Comparison of ENCODE assay signal across 8 cellular contexts in the genomic region with DNA sequence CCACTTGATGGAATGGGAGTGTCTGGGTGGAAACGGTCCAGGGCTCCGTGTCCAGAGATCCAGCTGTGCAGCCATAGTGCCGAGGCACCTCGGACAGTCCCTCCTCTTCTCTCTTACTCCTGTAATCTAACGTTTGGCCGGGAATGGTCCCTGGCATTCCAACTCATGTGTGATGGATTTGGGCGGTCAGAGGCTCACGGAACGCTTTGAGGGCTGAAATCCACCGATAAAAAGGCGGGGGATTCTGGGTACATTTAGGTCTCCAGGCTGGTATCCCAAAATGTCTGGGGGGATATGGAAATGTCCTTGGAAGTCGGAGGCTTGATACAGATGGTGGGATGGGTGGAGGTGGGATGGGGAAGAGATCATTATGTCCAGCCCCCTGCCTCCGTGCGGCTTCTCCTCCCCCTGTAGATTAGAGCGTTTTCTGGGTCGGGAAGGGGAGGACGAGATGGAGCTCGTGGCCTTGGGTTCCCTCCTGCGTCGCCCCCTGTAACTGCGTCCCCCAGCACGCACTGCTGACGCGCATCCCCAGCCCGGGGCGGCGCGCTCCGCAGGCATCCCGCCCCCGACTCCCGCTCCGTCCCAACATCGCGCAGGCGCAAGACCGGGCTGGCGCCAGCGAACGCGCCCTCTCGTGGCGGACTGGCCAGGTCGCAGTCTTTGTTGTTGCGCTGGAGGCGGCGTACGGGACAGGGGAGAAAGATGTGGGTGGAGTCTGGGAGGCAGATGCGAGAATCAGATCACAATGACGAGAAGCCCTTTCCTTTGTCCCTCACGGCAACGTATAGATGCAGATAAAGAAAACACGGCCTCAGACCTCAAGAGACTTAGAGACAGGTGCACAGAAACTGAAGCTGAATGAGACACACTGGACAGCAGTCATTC. TPM values are rescaled to one million over a fixed set of nuclear protein-coding genes. Genes with fewer than 3 reads are reported as not detected.
DNase-seq lines count a peak whose midpoint lies in the region; ATAC-seq and TF ChIP-seq lines count a peak whose summit lies in the region.

No MANE protein-coding gene starts in this region.

- TF ChIP-seq CTCF in HFFc6 (IDR thresholded peaks at IDR 0.05) (peak; percentile 97), SK-N-SH (IDR thresholded peaks at IDR 0.05) (peak; percentile 97), ovary (IDR thresholded peaks at IDR 0.05) (peak; percentile 98 to 99 (median 98))

- H3K4me2 ChIP-seq in SK-N-SH, result peak overlapping the region; percentile 93

- TF ChIP-seq EP300 in SK-N-SH (IDR thresholded peaks at IDR 0.05; ENCODE audit: borderline replicate concordance in 1 of 2, low read depth in 1 of 2, low read length in 1 of 2) (peak in 1 of 2 experiments; percentile 44; a peak in 1 of 4 replicates), ovary (IDR thresholded peaks at IDR 0.05) (no peak)

- H3F3A ChIP-seq in SK-N-SH (replicated peaks; ENCODE audit: insufficient read depth), result peaks cover 16% of the 10 kb centered on the region

- peak overlapping the region; percentile 91 for H2AFZ ChIP-seq in SK-N-SH (ENCODE audit: low read depth)

- peak overlapping the region; percentile 69 for H3K4me3 ChIP-seq in GM08714 (ENCODE audit: low read length)
- peak overlapping the region; percentile 60 to 72 for H3K4me3 ChIP-seq in SK-N-SH (ENCODE audit: low read depth in 2 of 2, low read length in 1 of 2)
- H3K4me3 ChIP-seq in ovary, result peak overlapping the region; percentile 49
- H3K4me3 ChIP-seq in thymus (ENCODE audit: low read length), result peak overlapping the region; percentile 42

- no peaks in the 10 kb centered on the region for H3K36me3 Mint-ChIP-seq in HFFc6 (ENCODE audit: low read depth)
- no peaks in the 10 kb centered on the region for H3K36me3 Mint-ChIP-seq in activated naive CD4-positive, alpha-beta T cell treated with anti-CD3 and anti-CD28 coated beads, Interleukin-2, amount 50 U/mL, for 24 hours

- peak overlapping the region; percentile 88 for H3K4me3 Mint-ChIP-seq in HFFc6
- H3K4me3 Mint-ChIP-seq in activated naive CD4-positive, alpha-beta T cell treated with anti-CD3 and anti-CD28 coated beads, Interleukin-2, amount 50 U/mL, for 24 hours, result peak overlapping the region; percentile 80

- no peaks in the 10 kb centered on the region for H4K20me1 ChIP-seq in SK-N-SH (ENCODE audit: insufficient read depth)

- H3K9me3 Mint-ChIP-seq in HFFc6, result no peaks in the 10 kb centered on the region
- no peaks in the 10 kb centered on the region for H3K9me3 Mint-ChIP-seq in activated naive CD4-positive, alpha-beta T cell treated with anti-CD3 and anti-CD28 coated beads, Interleukin-2, amount 50 U/mL, for 24 hours

- TF ChIP-seq POLR2A in ovary (IDR thresholded peaks at IDR 0.05), result peak; percentile 61

- no peaks in the 10 kb centered on the region for H3K27me3 ChIP-seq in SK-N-SH (ENCODE audit: insufficient read depth)
- H3K27me3 ChIP-seq in ovary, result no peaks in the 10 kb centered on the region
- no peaks in the 10 kb centered on the region for H3K27me3 ChIP-seq in thymus (ENCODE audit: control insufficient read depth, insufficient read depth)

- H3K9me3 ChIP-seq in SK-N-SH (no peaks in the 10 kb centered on the region), ovary (no peaks in the 10 kb centered on the region), thymus (ENCODE audit: control insufficient read depth) (no peaks in the 10 kb centered on the region)

- ATAC-seq in Right ventricle myocardium inferior, result peak; percentile 87

- no peaks in the 10 kb centered on the region for H3K79me2 ChIP-seq in SK-N-SH (ENCODE audit: insufficient read depth)

- peak overlapping the region; percentile 63 for H3K9ac ChIP-seq in SK-N-SH

- no peaks in the 10 kb centered on the region for H3K9me2 ChIP-seq in SK-N-SH

- intact Hi-C loops in Right ventricle myocardium inferior (cut with DNase I), result loop anchor here (5.0 kb wide), 1 partner anchor 44 kb away; no protein-coding TSS in a partner anchor
- intact Hi-C loops in ovary (cut with DNase I), result loop anchor here in 2 of 4 donors (1.0 to 10.0 kb wide), 2 partner anchors 22 to 46 kb away; no protein-coding TSS in a partner anchor

- H3K4me1 ChIP-seq in SK-N-SH (ENCODE audit: control insufficient read depth in 1 of 2, insufficient read depth in 2 of 2, low read depth in 1 of 2, low read length in 1 of 2) (peaks cover 3 to 10% of the 10 kb centered on the region in 2 experiments; a peak in 1 of 4 replicates), ovary (ENCODE audit: insufficient read depth) (no peaks in the 10 kb centered on the region), thymus (ENCODE audit: control insufficient read depth, insufficient read depth, low read length) (peaks cover 5% of the 10 kb centered on the region)

- POLR2A ChIA-PET in SK-N-SH (lab: Yijun Ruan, JAX), result interaction anchor here (0.6 to 2.7 kb wide), 17 partner anchors 9 to 185 kb away, joined by 3 to 30 read pairs (median 4); partner anchors contain the start of genes PDK2 and SAMD14

- DNase-seq in HFFc6 (peak; percentile 87), NCI-H1092 treated with DMSO at 0.1 percent for 48 hours (lab: John Stamatoyannopoulos, UW) (peak; percentile 86), SK-N-SH (peak; percentile 100), Right ventricle myocardium inferior (ENCODE audit: missing footprints) (peak; percentile 95), ovary (peak; percentile 93 to 97 (median 95))

- H3K36me3 ChIP-seq in SK-N-SH (replicated peaks in 1 of 2; ENCODE audit: control insufficient read depth in 1 of 2, insufficient read depth in 2 of 2, low read length in 1 of 2) (no peaks in the 10 kb centered on the region), ovary (no peaks in the 10 kb centered on the region), thymus (ENCODE audit: control insufficient read depth, insufficient read depth) (no peaks in the 10 kb centered on the region)

- H3K27ac Mint-ChIP-seq in HFFc6, result peak overlapping the region; percentile 72
- H3K27ac Mint-ChIP-seq in activated naive CD4-positive, alpha-beta T cell treated with anti-CD3 and anti-CD28 coated beads, Interleukin-2, amount 50 U/mL, for 24 hours, result peak overlapping the region; percentile 89

- peaks cover 6% of the 10 kb centered on the region for H3K27me3 Mint-ChIP-seq in HFFc6 (ENCODE audit: insufficient read depth)
- no peaks in the 10 kb centered on the region for H3K27me3 Mint-ChIP-seq in activated naive CD4-positive, alpha-beta T cell treated with anti-CD3 and anti-CD28 coated beads, Interleukin-2, amount 50 U/mL, for 24 hours

- peak; percentile 72 for TF ChIP-seq RAD21 in SK-N-SH (IDR thresholded peaks at IDR 0.05; ENCODE audit: low read length)

- H3K27ac ChIP-seq in SK-N-SH (ENCODE audit: low read depth in 2 of 2, low read length in 1 of 2), result peak overlapping the region; percentile 3 to 91; a peak in 3 of 4 replicates
- peak overlapping the region; percentile 68 to 79 for H3K27ac ChIP-seq in ovary
- H3K27ac ChIP-seq in thymus (ENCODE audit: low read depth), result no peak overlapping the region

- H3K4me1 Mint-ChIP-seq in HFFc6 (ENCODE audit: low read depth), result peaks cover 16% of the 10 kb centered on the region
- peaks cover 38% of the 10 kb centered on the region for H3K4me1 Mint-ChIP-seq in activated naive CD4-positive, alpha-beta T cell treated with anti-CD3 and anti-CD28 coated beads, Interleukin-2, amount 50 U/mL, for 24 hours

- under 1% methylated on average over 27 of the region's 53 CpGs for WGBS in SK-N-SH (ENCODE audit: low lambda C conversion rate)
- 0 to 1% (median 1%) methylated on average over 48 to 53 of the region's 53 CpGs for WGBS in ovary, 3 donors
- 3% methylated on average over 53 of the region's 53 CpGs for WGBS in thymus

- CTCF ChIA-PET in SK-N-SH (lab: Yijun Ruan, JAX), result interaction anchor here (0.6 to 2.8 kb wide), 64 partner anchors 9 to 380 kb away, joined by 3 to 148 read pairs (median 5); partner anchors contain the start of genes COL1A1, PDK2, PPP1R9B and SAMD14

TF ChIP-seq in SK-N-SH, 30 proteins besides CTCF, POLR2A, EP300 and RAD21 (continues in another document):
- peak; percentile 76 for TF ChIP-seq CHD2 (IDR thresholded peaks at IDR 0.05; ENCODE audit: low read length, partially characterized antibody)

RNA-seq across cellular contexts. Expression of gene SGCA, which starts 4.5 kb away (rescaled TPM):
- total RNA-seq in HFFc6 (2021; fragmentation: NEBNext Ultra II Directional; extraction: Animal tissue kit (Norgen Biotek cat#: 25700)), result under 1 TPM; 0.28 to 0.91 (median 0.76) TPM
- 0.29 TPM in 1 of 2 replicates, not detected in the other for polyA plus RNA-seq in SK-N-SH (2012; rRNA removed)
- 0.04 and 0.07 TPM in 2 replicates for polyA plus RNA-seq in SK-N-SH (2012; cell fraction: cytosol; rRNA removed)
- polyA plus RNA-seq in SK-N-SH (2012; cell fraction: nucleus; rRNA removed), result 0.11 and 0.15 TPM in 2 replicates
- total RNA-seq in Right ventricle myocardium inferior, result 151 TPM
- total RNA-seq in ovary, result 1 to 10 TPM in 5 of 7 donors, under 1 TPM in 2; 0.48 to 3.4 (median 1.2) TPM
- 1 to 10 TPM; 2.2 to 3.4 TPM for polyA plus RNA-seq in ovary
- 5.4 TPM for polyA plus RNA-seq in thymus

RNA-seq across cellular contexts. Expression of gene PPP1R9B, which starts 10.8 kb away (rescaled TPM):
- 10 to 100 TPM; 66.4 to 78.5 (median 68.7) TPM for total RNA-seq in HFFc6 (2021; fragmentation: NEBNext Ultra II Directional; extraction: Animal tissue kit (Norgen Biotek cat#: 25700))
- polyA plus RNA-seq in SK-N-SH (2012; rRNA removed) (26.9 and 35.2 TPM in 2 replicates), ovary (10 to 100 TPM; 17.8 to 33.0 TPM), thymus (47.9 TPM)
- 19.8 and 24.9 TPM in 2 replicates for polyA plus RNA-seq in SK-N-SH (2012; cell fraction: cytosol; rRNA removed)
- 65.0 and 65.1 TPM in 2 replicates for polyA plus RNA-seq in SK-N-SH (2012; cell fraction: nucleus; rRNA removed)
- total RNA-seq in Right ventricle myocardium inferior (38.4 TPM), ovary (100 to 1,000 TPM in 1 of 7 donors, 10 to 100 TPM in 6; 14.8 to 109 (median 75.4) TPM)

RNA-seq across cellular contexts. Expression of gene SAMD14, which starts 31.3 kb away (rescaled TPM):
- total RNA-seq in HFFc6 (2021; fragmentation: NEBNext Ultra II Directional; extraction: Animal tissue kit (Norgen Biotek cat#: 25700)), result 10 to 100 TPM in 4 of 6 experiments, 1 to 10 TPM in 2; 4.3 to 14.1 (median 11.4) TPM
- polyA plus RNA-seq in SK-N-SH (2012; rRNA removed) (2.8 and 3.4 TPM in 2 replicates), ovary (1 to 10 TPM in 1 of 2 donors, under 1 TPM in 1; 0.77 to 2.2 TPM), thymus (0.62 TPM)
- 1.2 and 2.0 TPM in 2 replicates for polyA plus RNA-seq in SK-N-SH (2012; cell fraction: cytosol; rRNA removed)
- 12.4 and 16.5 TPM in 2 replicates for polyA plus RNA-seq in SK-N-SH (2012; cell fraction: nucleus; rRNA removed)
- total RNA-seq in Right ventricle myocardium inferior (1.7 TPM), ovary (1 to 10 TPM in 5 of 7 donors, under 1 TPM in 2; 0.36 to 4.9 (median 1.7) TPM)

RNA-seq across cellular contexts. Expression of gene COL1A1, which starts 40.2 kb away (rescaled TPM):
- 1,000 to 10,000 TPM; 4,948 to 7,804 (median 5,240) TPM for total RNA-seq in HFFc6 (2021; fragmentation: NEBNext Ultra II Directional; extraction: Animal tissue kit (Norgen Biotek cat#: 25700))
- polyA plus RNA-seq in SK-N-SH (2012; rRNA removed) (265 and 1,461 TPM in 2 replicates), ovary (100 to 1,000 TPM; 260 to 321 TPM), thymus (14.4 TPM)
- polyA plus RNA-seq in SK-N-SH (2012; cell fraction: cytosol; rRNA removed), result 757 and 1,045 TPM in 2 replicates
- polyA plus RNA-seq in SK-N-SH (2012; cell fraction: nucleus; rRNA removed), result 2,732 and 4,628 TPM in 2 replicates
- total RNA-seq in Right ventricle myocardium inferior (28.2 TPM), ovary (1,000 to 10,000 TPM in 1 of 7 donors, 100 to 1,000 TPM in 5, 10 to 100 TPM in 1; 71.2 to 1,087 (median 550) TPM)

Comparison
In these comparisons a context has a peak if more than half of its experiments do, and no peak if none do; other contexts are left out.
1. RNA of gene SGCA, which starts 4.5 kb away (total RNA-seq): 151 TPM in Right ventricle myocardium inferior (single experiment); 0.48 to 3.4 TPM in ovary and 0.28 to 0.91 TPM in HFFc6; every median in the first group is over 10 times any median in the second.
2. Peak in every context shown above with its lines, with median percentiles within 50 percentile points of each other: H3K4me3 ChIP-seq, DNase-seq and CTCF ChIP-seq.